Comparison of ENCODE assay signal across 10 cellular contexts in the genomic region with DNA sequence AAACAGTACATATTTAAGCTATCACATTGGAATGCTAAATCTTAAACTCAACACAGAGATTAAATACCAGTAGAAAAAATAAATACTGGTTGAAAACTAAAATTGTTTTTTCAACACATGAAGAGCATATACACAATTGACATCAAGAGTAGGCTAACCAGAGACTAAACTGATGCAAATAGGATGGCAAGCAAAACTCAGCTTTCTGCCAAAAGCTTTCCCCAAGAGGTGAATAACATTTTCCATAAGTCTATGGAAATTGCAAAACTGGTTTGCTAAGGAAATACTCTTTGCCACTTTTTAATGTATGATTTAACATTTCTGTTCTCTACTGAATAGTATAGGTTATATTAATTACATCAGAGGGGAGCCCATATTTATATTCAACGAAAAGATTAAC. TPM values are rescaled to one million over a fixed set of nuclear protein-coding genes. Genes with fewer than 3 reads are reported as not detected.
"Had no signal": no experiment of that assay in that cellular context is flagged by ENCODE, and none has a peak within 500 bp of the region (broad histone marks: within the 10 kb centered on the region; RNA-seq: fewer than 3 reads in every experiment).

No MANE protein-coding gene starts in this region.

- H3K4me3 Mint-ChIP-seq: HFFc6 had no signal

- H3K27ac Mint-ChIP-seq: HFFc6 had no signal

- DNase-seq: GOT3, H7, HFFc6 had no signal

- H3K4me3 ChIP-seq: HAP-1, K562 had no signal

- H3K4me1 ChIP-seq: HAP-1 had no signal

- H3K9me3 ChIP-seq: HAP-1 had no signal

- ATAC-seq: HCT116, HepG2, K562 had no signal

- H3K9me3 Mint-ChIP-seq: HFFc6 had no signal

- H3K27ac ChIP-seq: HL-60 had no signal

- H3K36me3 ChIP-seq: HAP-1 had no signal

RNA-seq across cellular contexts. Expression of gene IQCM, which starts 23.8 kb away (rescaled TPM):
- total RNA-seq: H4, HepG2, HT1080, K562 had no signal
- polyA plus RNA-seq: HepG2, K562 had no signal
